Comparison of ENCODE assay signal across 25 cellular contexts in genomic region chr12:13564266-13564810, GRCh38.
"Had no signal": no experiment of that assay in that cellular context is flagged by ENCODE, and none has a peak within 500 bp of the region (broad histone marks: within the 10 kb centered on the region; RNA-seq: fewer than 3 reads in every experiment).

No MANE protein-coding gene starts in this region.

- H3K36me3 Mint-ChIP-seq: memory B cell, natural killer cell had no signal

- H3K4me2 ChIP-seq: smooth muscle cell had no signal

- H3K27me3 ChIP-seq: dorsolateral prefrontal cortex, gastrocnemius medialis, right lobe of liver, suprapubic skin, transverse colon, upper lobe of right lung, vagina had no signal

- DNase-seq: dorsolateral prefrontal cortex; effector CD4-positive, alpha-beta T cell; foreskin fibroblast; gastrocnemius medialis; head of caudate nucleus; left cardiac atrium; natural killer cell; right lobe of liver; stimulated activated CD4-positive, alpha-beta T cell treated with anti-CD3 and anti-CD28 coated beads, Interleukin-12 subunit alpha, Interleukin-12 subunit beta, amount 100 ng/mL, for 4 hours; stimulated activated CD4-positive, alpha-beta T cell treated with anti-CD3 and anti-CD28 coated beads, Interleukin-1b, Interleukin-23, amount 100 ng/mL, for 48 hours; stimulated activated CD4-positive, alpha-beta T cell treated with anti-CD3 and anti-CD28 coated beads, Interleukin-4, amount 100 ng/mL, for 1 hour; stimulated activated CD8-positive, alpha-beta memory T cell treated with anti-CD3 and anti-CD28 coated beads, Interleukin-4, amount 100 ng/mL, for 48 hours; stimulated activated naive CD4-positive, alpha-beta T cell; stimulated activated naive CD8-positive, alpha-beta T cell treated with anti-CD3 and anti-CD28 coated beads, Interleukin-15, amount 100 ng/mL, for 72 hours; transverse colon; upper lobe of right lung had no signal

- H3K79me2 ChIP-seq: parathyroid adenoma had no signal

- H3K9ac ChIP-seq: parathyroid adenoma had no signal

- H3K4me1 Mint-ChIP-seq: memory B cell; natural killer cell; stimulated activated naive CD8-positive, alpha-beta T cell treated with anti-CD3 and anti-CD28 coated beads, Interleukin-15, amount 100 ng/mL, for 72 hours had no signal

- H3K27ac Mint-ChIP-seq: memory B cell; natural killer cell; progenitor cell of endocrine pancreas; stimulated activated naive CD8-positive, alpha-beta T cell treated with anti-CD3 and anti-CD28 coated beads, Interleukin-15, amount 100 ng/mL, for 72 hours had no signal

- ATAC-seq: esophagus mucosa; gastrocnemius medialis; left cardiac atrium; natural killer cell; right lobe of liver; stimulated activated naive CD8-positive, alpha-beta T cell treated with anti-CD3 and anti-CD28 coated beads, Interleukin-15, amount 100 ng/mL, for 72 hours; upper lobe of right lung had no signal

- H2AFZ ChIP-seq: parathyroid adenoma had no signal

- H3K36me3 ChIP-seq: gastrocnemius medialis, right lobe of liver, suprapubic skin, transverse colon, upper lobe of right lung, vagina had no signal

- H3K4me3 Mint-ChIP-seq: memory B cell; natural killer cell; stimulated activated naive CD8-positive, alpha-beta T cell treated with anti-CD3 and anti-CD28 coated beads, Interleukin-15, amount 100 ng/mL, for 72 hours had no signal

- H3K27ac ChIP-seq: epithelial cell of prostate, gastrocnemius medialis, parathyroid adenoma, right lobe of liver, suprapubic skin, transverse colon, upper lobe of right lung, vagina had no signal

- H3K4me1 ChIP-seq: gastrocnemius medialis, parathyroid adenoma, suprapubic skin, upper lobe of right lung, vagina had no signal

- H3K9me3 ChIP-seq: gastrocnemius medialis, right lobe of liver, suprapubic skin, transverse colon, upper lobe of right lung, vagina had no signal

- H3K4me3 ChIP-seq: dorsolateral prefrontal cortex, gastrocnemius medialis, lung, right lobe of liver, smooth muscle cell, suprapubic skin, transverse colon, upper lobe of right lung, vagina had no signal

- H3K27me3 Mint-ChIP-seq: memory B cell; stimulated activated naive CD8-positive, alpha-beta T cell treated with anti-CD3 and anti-CD28 coated beads, Interleukin-15, amount 100 ng/mL, for 72 hours had no signal
